14 cellular contexts compared by ENCODE assay signal in the genomic region with DNA sequence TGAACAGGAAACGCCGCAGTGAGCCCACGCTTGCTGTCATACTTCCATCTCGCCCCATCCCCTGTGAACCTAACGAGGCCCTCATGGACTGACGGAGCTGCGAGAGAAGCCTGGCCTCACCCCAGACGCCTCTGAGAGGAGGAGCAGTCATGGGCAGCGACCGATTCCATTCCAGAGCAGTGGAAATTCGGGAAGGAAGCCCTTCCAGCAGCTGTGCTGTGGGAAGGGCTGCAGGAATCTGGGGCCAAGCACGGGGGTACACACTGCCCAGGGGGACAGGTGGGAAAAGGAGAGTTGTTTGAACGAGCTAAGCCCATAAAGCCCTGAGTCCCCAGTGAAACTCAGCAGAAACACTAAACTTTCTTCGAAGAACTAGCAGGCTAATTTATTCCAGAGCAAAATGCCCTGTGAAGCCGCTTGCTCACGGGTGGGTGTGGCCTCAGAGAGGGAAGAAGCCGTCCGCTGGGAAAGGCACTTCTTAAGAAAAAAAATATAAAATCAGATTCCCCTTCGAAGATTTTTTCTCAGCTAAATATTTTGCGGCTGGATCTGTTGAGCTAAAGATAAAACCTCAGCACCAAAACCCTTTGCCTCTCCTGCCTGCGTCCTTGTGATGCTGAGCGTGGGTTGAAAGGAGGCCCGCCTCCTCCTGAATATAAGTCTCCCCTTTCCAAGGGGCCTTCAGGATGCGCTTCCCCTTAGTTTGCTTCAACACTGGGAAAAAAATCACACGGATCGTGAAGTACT. TPM values are rescaled to one million over a fixed set of nuclear protein-coding genes. Genes with fewer than 3 reads are reported as not detected.
A peak's percentile ranks its signal among the peaks of the same experiment; 100 is the strongest.
DNase-seq lines count a peak whose midpoint lies in the region; TF ChIP-seq lines count a peak whose summit lies in the region.
"Had no signal": no experiment of that assay in that cellular context is flagged by ENCODE, and none has a peak within 500 bp of the region (broad histone marks: within the 10 kb centered on the region; RNA-seq: fewer than 3 reads in every experiment).

No MANE protein-coding gene starts in this region.

- H3K4me1 ChIP-seq in fibroblast of lung (ENCODE audit: control insufficient read depth, extremely low read depth, insufficient read depth, low read length) (peaks cover 3% of the 10 kb centered on the region), neuronal stem cell (ENCODE audit: control insufficient read depth in 2 of 2, insufficient read depth in 1 of 2, low read depth in 1 of 2, low read length in 2 of 2) (peaks cover 0 to 5% of the 10 kb centered on the region in 2 donors)
- H3K4me1 ChIP-seq: SJSA1 had no signal

- H3K9me3 Mint-ChIP-seq in HFFc6 (peaks cover 23% of the 10 kb centered on the region), endothelial cell (ENCODE audit: unreplicated experiment) (peaks cover 10% of the 10 kb centered on the region)

- H3K27ac Mint-ChIP-seq in HFFc6 (peak overlapping the region; percentile 50; the same call in 1 of the 2 replicates), endothelial cell (ENCODE audit: unreplicated experiment) (no peak overlapping the region)
- H3K27ac Mint-ChIP-seq: activated B cell treated with CpG ODN at 0.5 μM for 24 hours had no signal

- H3K36me3 Mint-ChIP-seq in HFFc6 (ENCODE audit: low read depth) (peaks cover 27% of the 10 kb centered on the region), endothelial cell (ENCODE audit: low read depth, unreplicated experiment) (peaks cover 23% of the 10 kb centered on the region)

- H3K36me3 ChIP-seq in fibroblast of lung (ENCODE audit: control insufficient read depth, insufficient read depth, low read length) (no peaks in the 10 kb centered on the region), neuronal stem cell (replicated peaks in 1 of 2; ENCODE audit: control insufficient read depth in 2 of 2, insufficient read depth in 2 of 2, low read length in 2 of 2) (peaks cover 3 to 43% of the 10 kb centered on the region in 2 donors)

- H3K9ac ChIP-seq in fibroblast of lung (ENCODE audit: insufficient read depth, low read length) (no peak overlapping the region), neuronal stem cell (ENCODE audit: low read depth, low read length, poor library complexity) (no peak overlapping the region)

- WGBS in neuronal stem cell (ENCODE audit: extremely low coverage in 2 of 2, insufficient read length in 2 of 2, insufficient replicate concordance in 1 of 2), 2 donors = no CpG with 5 or more reads among the region's 26 CpGs

- no peak overlapping the region for H2BK5ac ChIP-seq in neuronal stem cell (ENCODE audit: low read length)

- H3K4me3 Mint-ChIP-seq in HFFc6 (peak overlapping the region; percentile 82), endothelial cell (ENCODE audit: unreplicated experiment) (no peak overlapping the region)
- H3K4me3 Mint-ChIP-seq: activated B cell treated with CpG ODN at 0.5 μM for 24 hours had no signal

- H2AFZ ChIP-seq in fibroblast of lung (ENCODE audit: low read length) (peak overlapping the region; percentile 67), neuronal stem cell (ENCODE audit: low read length) (no peak overlapping the region)

- H3K4me1 Mint-ChIP-seq in HFFc6 (ENCODE audit: low read depth) (peaks cover 15% of the 10 kb centered on the region), endothelial cell (ENCODE audit: unreplicated experiment) (peaks cover 7% of the 10 kb centered on the region)

- H3K9me3 ChIP-seq in AG04450 (ENCODE audit: control insufficient read depth, insufficient read depth, low read length) (peaks cover 29% of the 10 kb centered on the region), fibroblast of lung (ENCODE audit: control insufficient read depth, insufficient read depth, low read depth, low read length) (no peaks in the 10 kb centered on the region), neuronal stem cell (replicated peaks in 1 of 2; ENCODE audit: control insufficient read depth in 2 of 2, insufficient read depth in 1 of 2, low read depth in 1 of 2, low read length in 2 of 2) (peaks cover 9 to 11% of the 10 kb centered on the region in 2 donors)
- H3K9me3 ChIP-seq: SJSA1 had no signal

- H4K8ac ChIP-seq in neuronal stem cell (ENCODE audit: low read depth, low read length) = no peak overlapping the region

- no peak overlapping the region for H2BK12ac ChIP-seq in neuronal stem cell (ENCODE audit: low read length)

- H3K14ac ChIP-seq in neuronal stem cell (ENCODE audit: low read length) = no peak overlapping the region

- no peak overlapping the region for H4K91ac ChIP-seq in neuronal stem cell (ENCODE audit: low read depth, low read length, poor library complexity)

- H3K27me3 ChIP-seq in AG04450 (ENCODE audit: control insufficient read depth, insufficient read depth, low read length) (peaks cover 2% of the 10 kb centered on the region), fibroblast of lung (ENCODE audit: control insufficient read depth, insufficient read depth, low read length) (peaks cover 2% of the 10 kb centered on the region), neuronal stem cell (ENCODE audit: control insufficient read depth in 3 of 3, insufficient read depth in 3 of 3, low read depth in 1 of 3, low read length in 3 of 3) (peaks cover 0 to 18% (median 0%) of the 10 kb centered on the region in 3 experiments)

- H3K27ac ChIP-seq in AG04450 (ENCODE audit: low read depth, low read length) (no peak overlapping the region), fibroblast of lung (ENCODE audit: insufficient read depth, low read length) (no peak overlapping the region), neuronal stem cell (replicated peaks; ENCODE audit: low read length) (no peak overlapping the region)
- H3K27ac ChIP-seq: heart left ventricle, SJSA1 had no signal

- TF ChIP-seq CTCF in AG04450 (IDR thresholded peaks at IDR 0.05; ENCODE audit: low read depth, low read length) = no peak
- no peak for TF ChIP-seq CTCF in HFFc6 (IDR thresholded peaks at IDR 0.05)
- no peak for TF ChIP-seq CTCF in fibroblast of lung (conservative IDR thresholded peaks at IDR 0.05 in 1 of 2, IDR thresholded peaks at IDR 0.05 in 1 of 2; ENCODE audit: low read depth in 1 of 2, low read length in 2 of 2)
- no peak for TF ChIP-seq CTCF in endothelial cell (IDR thresholded peaks at IDR 0.05; ENCODE audit: unreplicated experiment)

- H2AK5ac ChIP-seq in neuronal stem cell (ENCODE audit: low read depth, low read length) = no peak overlapping the region

- no peaks in the 10 kb centered on the region for H3K79me2 ChIP-seq in fibroblast of lung (ENCODE audit: control insufficient read depth, insufficient read depth, low read length)

- DNase-seq in AG04450 (ENCODE audit: low read depth, low spot score) = no peak
- peak; percentile 46 for DNase-seq in HFFc6
- peak; percentile 15 to 45 for DNase-seq in fibroblast of lung (ENCODE audit: low read depth in 2 of 2)
- no peak for DNase-seq in neuronal stem cell (ENCODE audit: low spot score)
- no peak for DNase-seq in endothelial cell (ENCODE audit: low spot score)
- DNase-seq in SIG-M5 (lab: John Stamatoyannopoulos, UW) = no peak
- no peak for DNase-seq in SW480 (ENCODE audit: low spot score)
- DNase-seq in stimulated activated CD4-positive, alpha-beta T cell treated with anti-CD3 and anti-CD28 coated beads, Interleukin-4, amount 100 ng/mL, for 4 hours = no peak
- DNase-seq: activated B cell treated with CpG ODN at 0.5 μM for 24 hours; GOT3; heart left ventricle; NCI-H774; stimulated activated CD4-positive, alpha-beta T cell treated with anti-CD3 and anti-CD28 coated beads, Interleukin-12 subunit alpha, Interleukin-12 subunit beta, amount 100 ng/mL, for 4 hours had no signal

- peak overlapping the region; percentile 87 for H3K4me2 ChIP-seq in fibroblast of lung (ENCODE audit: extremely low read depth, insufficient read depth, low read length)
- H3K4me2 ChIP-seq in neuronal stem cell (ENCODE audit: insufficient read depth, low read length, poor library complexity, severe bottlenecking) = peak overlapping the region; percentile 58

- H4K20me1 ChIP-seq in fibroblast of lung (ENCODE audit: control insufficient read depth, extremely low read depth, insufficient read depth, low read length) = no peaks in the 10 kb centered on the region

- POLR2A ChIA-PET in AG04450 (lab: Yijun Ruan, JAX) = interaction anchor here (0.5 kb wide), 1 partner anchor 212 kb away, joined by 5 read pairs; no protein-coding TSS in a partner anchor

- no peak overlapping the region for H2BK120ac ChIP-seq in neuronal stem cell (ENCODE audit: low read depth, low read length)

- H3K79me1 ChIP-seq in neuronal stem cell (ENCODE audit: low read depth, low read length) = no peaks in the 10 kb centered on the region

- peaks cover 2% of the 10 kb centered on the region; the same call in 1 of the 2 replicates for H3K27me3 Mint-ChIP-seq in HFFc6 (ENCODE audit: insufficient read depth)
- H3K27me3 Mint-ChIP-seq in endothelial cell (ENCODE audit: unreplicated experiment) = peaks cover 12% of the 10 kb centered on the region
- H3K27me3 Mint-ChIP-seq: activated B cell treated with CpG ODN at 0.5 μM for 24 hours had no signal

- no peak overlapping the region for H3K18ac ChIP-seq in neuronal stem cell (ENCODE audit: low read length)

- CTCF ChIA-PET in AG04450 (lab: Charles Lee) = interaction anchor here (1.0 to 1.1 kb wide), 2 partner anchors 46 to 321 kb away, joined by 4 to 5 read pairs; no protein-coding TSS in a partner anchor

- H3K4ac ChIP-seq in neuronal stem cell (ENCODE audit: low read length) = no peak overlapping the region

- no peak overlapping the region for H2BK15ac ChIP-seq in neuronal stem cell (ENCODE audit: low read length)

- no peak overlapping the region for H3K23ac ChIP-seq in neuronal stem cell (ENCODE audit: low read depth, low read length, poor library complexity)

- H3K4me3 ChIP-seq in AG04450 (ENCODE audit: low read depth, low read length) (peak overlapping the region; percentile 29), fibroblast of lung (replicated peaks in 1 of 4; ENCODE audit: control extremely low read depth in 1 of 4, insufficient read depth in 1 of 4, low read depth in 3 of 4, low read length in 4 of 4) (peak overlapping the region in 3 of 4 experiments; percentile 25 to 38 (median 38)), neuronal stem cell (ENCODE audit: low read length in 2 of 2) (peak overlapping the region in 1 of 2 donors; percentile 70)
- H3K4me3 ChIP-seq: SJSA1 had no signal

RNA-seq across cellular contexts. Expression of a gene that starts 38.2 kb away (rescaled TPM):
- polyA plus RNA-seq in AG04450 (2011; rRNA removed) (2.9 and 3.1 TPM in 2 replicates), fibroblast of lung (2.5 and 2.8 TPM in 2 replicates)
- 7.2 and 8.8 TPM in 2 replicates for polyA minus RNA-seq in AG04450 (2011; rRNA and poly(A)+ RNA removed)
- 1 to 10 TPM; 4.4 to 5.6 (median 5.2) TPM for total RNA-seq in HFFc6 (2021; fragmentation: NEBNext Ultra II Directional; extraction: Animal tissue kit (Norgen Biotek cat#: 25700))
- total RNA-seq in fibroblast of lung (3.9 and 7.4 TPM in 2 replicates), endothelial cell (ENCODE audit: unreplicated experiment) (5.6 TPM)
- polyA plus RNA-seq in fibroblast of lung (2012) = 2.6 and 3.2 TPM in 2 replicates
- polyA minus RNA-seq in fibroblast of lung (ENCODE audit: low replicate concordance) = 14.7 and 16.6 TPM in 2 replicates
- polyA plus RNA-seq in neuronal stem cell (2013, experiment 1 of 2) = 4.1 TPM
- 4.3 TPM for polyA plus RNA-seq in neuronal stem cell (2013, experiment 2 of 2)

RNA-seq across cellular contexts. Expression of a gene that starts 40.6 kb away (rescaled TPM):
- 4.4 and 6.1 TPM in 2 replicates for polyA plus RNA-seq in AG04450 (2011; rRNA removed)
- 1.1 TPM in 2 replicates for polyA minus RNA-seq in AG04450 (2011; rRNA and poly(A)+ RNA removed)
- total RNA-seq in HFFc6 (2021; fragmentation: NEBNext Ultra II Directional; extraction: Animal tissue kit (Norgen Biotek cat#: 25700)) = 1 to 10 TPM; 3.1 to 5.0 (median 4.3) TPM
- 1.8 and 2.5 TPM in 2 replicates for total RNA-seq in fibroblast of lung
- polyA plus RNA-seq in fibroblast of lung = 2.8 and 3.9 TPM in 2 replicates
- polyA plus RNA-seq in fibroblast of lung (2012) = 3.1 and 3.9 TPM in 2 replicates
- polyA minus RNA-seq in fibroblast of lung (ENCODE audit: low replicate concordance) = 1.7 and 6.2 TPM in 2 replicates
- 3.8 TPM for polyA plus RNA-seq in neuronal stem cell (2013, experiment 1 of 2)
- polyA plus RNA-seq in neuronal stem cell (2013, experiment 2 of 2) = 3.2 TPM
- 1.5 TPM for total RNA-seq in endothelial cell (ENCODE audit: unreplicated experiment)

RNA-seq across cellular contexts. Expression of a gene that starts 48.7 kb away (rescaled TPM):
- polyA plus RNA-seq in AG04450 (2011; rRNA removed) (7.2 and 15.0 TPM in 2 replicates), fibroblast of lung (7.9 and 10.0 TPM in 2 replicates)
- polyA minus RNA-seq in AG04450 (2011; rRNA and poly(A)+ RNA removed) = 12.7 and 23.8 TPM in 2 replicates
- 10 to 100 TPM; 36.9 to 48.5 (median 43.3) TPM for total RNA-seq in HFFc6 (2021; fragmentation: NEBNext Ultra II Directional; extraction: Animal tissue kit (Norgen Biotek cat#: 25700))
- total RNA-seq in fibroblast of lung (10.3 and 20.6 TPM in 2 replicates), endothelial cell (ENCODE audit: unreplicated experiment) (29.2 TPM)
- polyA plus RNA-seq in fibroblast of lung (2012) = 38.7 and 49.1 TPM in 2 replicates
- polyA minus RNA-seq in fibroblast of lung (ENCODE audit: low replicate concordance) = 93.8 and 122 TPM in 2 replicates
- polyA plus RNA-seq in neuronal stem cell (2013, experiment 1 of 2) = 15.2 TPM
- 15.3 TPM for polyA plus RNA-seq in neuronal stem cell (2013, experiment 2 of 2)

Comparison
In these comparisons a context has a peak if more than half of its experiments do, and no peak if none do; other contexts are left out.
1. DNase-seq: peak in HFFc6 (single experiment) and fibroblast of lung (2 of 2); none in AG04450 (single experiment), neuronal stem cell (single experiment), endothelial cell (single experiment), SIG-M5 (single experiment), SW480 (single experiment) and stimulated activated CD4-positive, alpha-beta T cell treated with anti-CD3 and anti-CD28 coated beads, Interleukin-4, amount 100 ng/mL, for 4 hours (0 of 2).